Comparison of ENCODE assay signal across 11 cellular contexts in genomic region chr9:131065599-131065998, GRCh38. TPM values are rescaled to one million over a fixed set of nuclear protein-coding genes. Genes with fewer than 3 reads are reported as not detected.
"Had no signal": no experiment of that assay in that cellular context is flagged by ENCODE, and none has a peak within 500 bp of the region (broad histone marks: within the 10 kb centered on the region; RNA-seq: fewer than 3 reads in every experiment).

No MANE protein-coding gene starts in this region.

- FAIRE-seq: H54 had no signal

- H3K4me2 ChIP-seq: KMS-11 had no signal

- H3K4me3 ChIP-seq: GM23248 had no signal

- DNase-seq: GM23248, GOT3, H9, HCEC 1CT, HFFc6, IMR-90, Karpas-422, KBM-7 had no signal

- H3K9ac ChIP-seq: GM23248, KMS-11 had no signal

- H3K27ac ChIP-seq: GM23248, KMS-11 had no signal

- H2AFZ ChIP-seq: GM23248 had no signal

RNA-seq across cellular contexts. Expression of gene AIF1L, which starts 30.7 kb away (rescaled TPM):
- total RNA-seq: GM23248 had no signal

RNA-seq across cellular contexts. Expression of gene LAMC3, which starts 56.6 kb away (rescaled TPM):
- total RNA-seq: GM23248, HFFc6, HT-29, IMR-90 had no signal
- polyA plus RNA-seq: GM23248, IMR-90 had no signal
